17 cellular contexts compared by ENCODE assay signal in genomic region chr12:56763753-56764657, GRCh38. TPM values are rescaled to one million over a fixed set of nuclear protein-coding genes. Genes with fewer than 3 reads are reported as not detected.
A peak's percentile ranks its signal among the peaks of the same experiment; 100 is the strongest.
DNase-seq lines count a peak whose midpoint lies in the region; ATAC-seq, FAIRE-seq and TF ChIP-seq lines count a peak whose summit lies in the region.
"Had no signal": no experiment of that assay in that cellular context is flagged by ENCODE, and none has a peak within 500 bp of the region (broad histone marks: within the 10 kb centered on the region; RNA-seq: fewer than 3 reads in every experiment).

No MANE protein-coding gene starts in this region.

- peak overlapping the region; percentile 2 to 23 for H3K27ac ChIP-seq in mucosa of rectum (ENCODE audit: low read depth in 2 of 2, low read length in 2 of 2)
- H3K27ac ChIP-seq: breast epithelium, neutrophil, RWPE1, testis had no signal

- no peak overlapping the region for H3K27ac Mint-ChIP-seq in type B pancreatic cell
- H3K27ac Mint-ChIP-seq: activated CD4-positive, alpha-beta memory T cell treated with anti-CD3 and anti-CD28 coated beads for 36 hours; B cell; effector memory CD8-positive, alpha-beta T cell had no signal

- no peaks in the 10 kb centered on the region for H3K9me3 ChIP-seq in mucosa of rectum (ENCODE audit: control insufficient read depth in 2 of 2, low read length in 2 of 2)
- H3K9me3 ChIP-seq: breast epithelium, neutrophil, testis had no signal

- peaks cover under 1% of the 10 kb centered on the region for H3K9me3 Mint-ChIP-seq in type B pancreatic cell
- H3K9me3 Mint-ChIP-seq: activated CD4-positive, alpha-beta memory T cell treated with anti-CD3 and anti-CD28 coated beads for 36 hours; effector memory CD8-positive, alpha-beta T cell had no signal

- POLR2A ChIA-PET in AG04449 (lab: Yijun Ruan, JAX), result no interaction called here

- no peak overlapping the region for H3K4me3 ChIP-seq in AG04449 (ENCODE audit: low read depth, low read length)
- no peak overlapping the region for H3K4me3 ChIP-seq in choroid plexus epithelial cell (ENCODE audit: low read depth, low read length)
- H3K4me3 ChIP-seq in mucosa of rectum (ENCODE audit: low read length in 2 of 2), result peak overlapping the region in 1 of 2 donors; percentile 38
- H3K4me3 ChIP-seq: breast epithelium, testis had no signal

- H3K36me3 Mint-ChIP-seq in type B pancreatic cell, result no peaks in the 10 kb centered on the region

- peaks cover 12% of the 10 kb centered on the region for H3K4me1 Mint-ChIP-seq in type B pancreatic cell (ENCODE audit: unreplicated experiment)

- no peaks in the 10 kb centered on the region for H3K4me1 ChIP-seq in mucosa of rectum (ENCODE audit: control insufficient read depth in 2 of 2, insufficient read depth in 2 of 2, low read length in 2 of 2)
- H3K4me1 ChIP-seq: breast epithelium, testis had no signal

- no peak overlapping the region for H3K4me3 Mint-ChIP-seq in type B pancreatic cell
- H3K4me3 Mint-ChIP-seq: activated CD4-positive, alpha-beta memory T cell treated with anti-CD3 and anti-CD28 coated beads for 36 hours; B cell; effector memory CD8-positive, alpha-beta T cell had no signal

- TF ChIP-seq CTCF in AG04449 (IDR thresholded peaks at IDR 0.05; ENCODE audit: insufficient read depth, low read length, missing control alignments) (no peak), choroid plexus epithelial cell (conservative IDR thresholded peaks at IDR 0.05; ENCODE audit: low read depth, low read length) (no peak), D721Med (IDR thresholded peaks at IDR 0.05; ENCODE audit: insufficient read depth, missing control alignments) (no peak), type B pancreatic cell (conservative IDR thresholded peaks at IDR 0.05) (no peak)

- ATAC-seq in GM19397 (IDR thresholded peaks at IDR 0.05; ENCODE audit: unreplicated experiment), result no peak
- ATAC-seq: effector memory CD8-positive, alpha-beta T cell had no signal

- no peak overlapping the region for H3K9ac ChIP-seq in mucosa of rectum (ENCODE audit: low read depth in 1 of 2, low read length in 2 of 2)

- H3K36me3 ChIP-seq in mucosa of rectum (ENCODE audit: control insufficient read depth in 2 of 2, insufficient read depth in 2 of 2, low read length in 2 of 2), result no peaks in the 10 kb centered on the region
- H3K36me3 ChIP-seq: breast epithelium, neutrophil had no signal

- H3K27me3 Mint-ChIP-seq in type B pancreatic cell, result no peaks in the 10 kb centered on the region
- H3K27me3 Mint-ChIP-seq: activated CD4-positive, alpha-beta memory T cell treated with anti-CD3 and anti-CD28 coated beads for 36 hours; B cell had no signal

- DNase-seq in AG04449 (ENCODE audit: low read depth, low spot score) (peak; percentile 45), M059J (ENCODE audit: low read depth) (peak; percentile 77), choroid plexus epithelial cell (ENCODE audit: low read depth) (peak; percentile 63), D721Med (ENCODE audit: insufficient read length, low spot score) (no peak), type B pancreatic cell (ENCODE audit: extremely low spot score, unreplicated experiment) (no peak)
- DNase-seq in activated effector memory CD4-positive, alpha-beta T cell treated with Interleukin-2 at 50 U/mL for 16 hours, result no peak
- DNase-seq: activated CD4-positive, alpha-beta memory T cell treated with anti-CD3 and anti-CD28 coated beads for 36 hours; activated gamma-delta T cell; effector memory CD8-positive, alpha-beta T cell; NCI-H524 treated with DMSO at 0.1 percent for 48 hours had no signal

- CTCF ChIA-PET in AG04449 (lab: Yijun Ruan, JAX), result interaction anchor here (0.8 to 16.3 kb wide), 12 partner anchors 10 to 299 kb away, joined by 3 to 303 read pairs (median 4); partner anchors contain the start of gene ZBTB39

- H3K27me3 ChIP-seq in mucosa of rectum (ENCODE audit: control insufficient read depth in 2 of 2, insufficient read depth in 2 of 2, low read length in 2 of 2), result peaks cover 0 to 2% of the 10 kb centered on the region in 2 donors
- H3K27me3 ChIP-seq: breast epithelium, neutrophil, testis had no signal

- no peak for FAIRE-seq in D721Med (lab: Jason Lieb, UNC)

RNA-seq across cellular contexts. Expression of gene HSD17B6, which starts 0.9 kb away (rescaled TPM):
- 0.84 and 1.5 TPM in 2 replicates for total RNA-seq in M059J (2014; rRNA removed; shearing (Covaris generic))
- 0.79 and 1.9 TPM in 2 replicates for total RNA-seq in type B pancreatic cell (ENCODE audit: low replicate concordance)

RNA-seq across cellular contexts. Expression of gene PRIM1, which starts 11.9 kb away (rescaled TPM):
- total RNA-seq in M059J (2014; rRNA removed; shearing (Covaris generic)), result 51.0 and 52.5 TPM in 2 replicates
- 13.1 and 27.0 TPM in 2 replicates for total RNA-seq in type B pancreatic cell (ENCODE audit: low replicate concordance)

RNA-seq across cellular contexts. Expression of gene NACA, which starts 38.9 kb away (rescaled TPM):
- 1,267 and 1,373 TPM in 2 replicates for total RNA-seq in M059J (2014; rRNA removed; shearing (Covaris generic))
- total RNA-seq in type B pancreatic cell (ENCODE audit: low replicate concordance), result 988 and 997 TPM in 2 replicates

Comparison
In these comparisons a context has a peak if more than half of its experiments do, and no peak if none do; other contexts are left out.
1. DNase-seq: peak in AG04449 (single experiment), M059J (single experiment) and choroid plexus epithelial cell (single experiment); none in activated effector memory CD4-positive, alpha-beta T cell treated with Interleukin-2 at 50 U/mL for 16 hours (single experiment), D721Med (single experiment) and type B pancreatic cell (single experiment).